7 cellular contexts compared by ENCODE assay signal in the genomic region with DNA sequence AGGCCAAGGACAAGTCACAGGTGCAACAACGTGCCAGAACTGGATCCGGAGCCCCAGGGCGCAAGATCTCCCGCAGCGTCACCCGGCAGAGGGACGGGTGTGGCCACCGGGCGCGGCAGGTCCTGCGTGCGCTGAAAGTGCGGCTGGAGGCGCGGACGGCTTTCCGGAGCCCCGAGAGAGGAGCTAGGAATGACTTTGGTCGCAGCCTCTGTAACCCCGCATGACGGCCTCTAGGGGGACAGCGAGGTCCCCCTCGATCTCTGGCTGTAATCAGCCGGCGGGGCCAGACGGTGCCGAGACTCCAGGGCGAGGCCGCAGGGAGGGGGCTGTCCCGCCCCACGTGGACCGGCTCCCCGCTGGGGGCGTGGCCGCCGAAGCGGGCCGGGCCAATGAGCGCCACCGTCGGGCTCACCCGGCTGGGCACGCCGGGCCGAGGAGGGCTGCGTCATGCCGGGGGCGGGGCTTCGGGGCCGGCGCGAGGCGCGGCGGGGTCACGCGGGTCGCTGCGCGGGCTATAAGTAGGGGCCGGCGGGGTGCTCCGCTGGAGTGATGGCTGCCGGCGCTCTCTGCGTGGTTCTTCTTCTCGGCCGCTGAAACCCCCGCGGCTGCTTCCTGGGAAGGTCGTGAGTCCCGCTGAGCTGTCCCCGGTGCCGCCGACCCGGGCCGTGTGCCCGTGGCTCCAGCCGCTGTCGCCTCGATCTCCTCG. TPM values are rescaled to one million over a fixed set of nuclear protein-coding genes. Genes with fewer than 3 reads are reported as not detected.
A peak's percentile ranks its signal among the peaks of the same experiment; 100 is the strongest.
DNase-seq lines count a peak whose midpoint lies in the region; ATAC-seq, FAIRE-seq and TF ChIP-seq lines count a peak whose summit lies in the region.

A gene with protein sequence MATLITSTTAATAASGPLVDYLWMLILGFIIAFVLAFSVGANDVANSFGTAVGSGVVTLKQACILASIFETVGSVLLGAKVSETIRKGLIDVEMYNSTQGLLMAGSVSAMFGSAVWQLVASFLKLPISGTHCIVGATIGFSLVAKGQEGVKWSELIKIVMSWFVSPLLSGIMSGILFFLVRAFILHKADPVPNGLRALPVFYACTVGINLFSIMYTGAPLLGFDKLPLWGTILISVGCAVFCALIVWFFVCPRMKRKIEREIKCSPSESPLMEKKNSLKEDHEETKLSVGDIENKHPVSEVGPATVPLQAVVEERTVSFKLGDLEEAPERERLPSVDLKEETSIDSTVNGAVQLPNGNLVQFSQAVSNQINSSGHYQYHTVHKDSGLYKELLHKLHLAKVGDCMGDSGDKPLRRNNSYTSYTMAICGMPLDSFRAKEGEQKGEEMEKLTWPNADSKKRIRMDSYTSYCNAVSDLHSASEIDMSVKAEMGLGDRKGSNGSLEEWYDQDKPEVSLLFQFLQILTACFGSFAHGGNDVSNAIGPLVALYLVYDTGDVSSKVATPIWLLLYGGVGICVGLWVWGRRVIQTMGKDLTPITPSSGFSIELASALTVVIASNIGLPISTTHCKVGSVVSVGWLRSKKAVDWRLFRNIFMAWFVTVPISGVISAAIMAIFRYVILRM (plus strand): TSS at position 544 of the 706 bp plus-strand sequence. CDS start 890 bp downstream, outside the sequence.

- DNase-seq in GM18507 (ENCODE audit: extremely low spot score, insufficient read length, low read depth): peak; percentile 98
- DNase-seq in NCI-H2081 (lab: John Stamatoyannopoulos, UW): peak; percentile 92
- DNase-seq in T1000 (lab: John Stamatoyannopoulos, UW): peak; percentile 96
- DNase-seq in astrocyte of the spinal cord (ENCODE audit: low read depth, low spot score): peak; percentile 92
- peak; percentile 78 to 100 (median 95) for DNase-seq in hypothalamus (lab: John Stamatoyannopoulos, UW)
- peak; percentile 98 for DNase-seq in sciatic nerve (ENCODE audit: low spot score)

- peak within 1 kb of the TSS; percentile 93 for H3K4me3 ChIP-seq in astrocyte of the spinal cord (ENCODE audit: low read depth, low read length)

- peak; percentile 94 for FAIRE-seq in GM18507 (lab: Jason Lieb, UNC)

- peak; percentile 83 for ATAC-seq in HG02973 (IDR thresholded peaks at IDR 0.05; ENCODE audit: unreplicated experiment)
- peak; percentile 98 for ATAC-seq in sciatic nerve

- TF ChIP-seq CTCF in astrocyte of the spinal cord (IDR thresholded peaks at IDR 0.05; ENCODE audit: low read depth, low read length): no peak

- in situ Hi-C loops in astrocyte of the spinal cord (cut with HindIII; ENCODE audit: low sequenced_read_pairs): no loop called here

- intact Hi-C loops in sciatic nerve (cut with DNase I): loop anchor here (10.0 kb wide), 1 partner anchor 61 kb away; the partner anchor contains the start of gene CHCHD5

RNA-seq across cellular contexts. Expression of the gene that starts here (rescaled TPM):
- total RNA-seq in sciatic nerve: 51.1 TPM

Comparison
In these comparisons a context has a peak if more than half of its experiments do, and no peak if none do; other contexts are left out.
1. Peak in every context shown above with its lines: DNase-seq, ATAC-seq and H3K4me3 ChIP-seq.